8 cellular contexts compared by ENCODE assay signal in genomic region chr14:49861581-49861922, GRCh38. TPM values are rescaled to one million over a fixed set of nuclear protein-coding genes. Genes with fewer than 3 reads are reported as not detected.
DNase-seq lines count a peak whose midpoint lies in the region; ATAC-seq and TF ChIP-seq lines count a peak whose summit lies in the region.

No MANE protein-coding gene starts in this region.

- H3K36me3 ChIP-seq in BE2C (no peaks in the 10 kb centered on the region), liver (ENCODE audit: control insufficient read depth in 4 of 4, insufficient read depth in 3 of 4, low read depth in 1 of 4, low read length in 3 of 4) (no peaks in the 10 kb centered on the region)

- H3K4me1 ChIP-seq in BE2C (no peaks in the 10 kb centered on the region), liver (ENCODE audit: control insufficient read depth in 4 of 4, insufficient read depth in 4 of 4, low read length in 3 of 4) (peaks cover 0 to 19% (median 5%) of the 10 kb centered on the region in 4 donors)

- under 1% methylated on average over 13 of the region's 13 CpGs for WGBS in liver

- peak overlapping the region; percentile 95 to 98 for H3K9ac ChIP-seq in liver (ENCODE audit: low read depth in 1 of 2, low read length in 2 of 2)

- peak overlapping the region; percentile 91 for H3K4me3 ChIP-seq in BE2C (ENCODE audit: low read depth, low read length)
- H3K4me3 ChIP-seq in liver (ENCODE audit: low read depth in 1 of 3, low read length in 3 of 3) = peak overlapping the region; percentile 64 to 80 (median 78)

- H3K9me3 ChIP-seq in BE2C = no peaks in the 10 kb centered on the region
- no peaks in the 10 kb centered on the region for H3K9me3 ChIP-seq in liver (ENCODE audit: control insufficient read depth in 4 of 4, low read length in 3 of 4)

- TF ChIP-seq CTCF in BE2C (IDR thresholded peaks at IDR 0.05; ENCODE audit: low read depth, low read length) = no peak
- no peak for TF ChIP-seq CTCF in liver (IDR thresholded peaks at IDR 0.05; ENCODE audit: low read depth, low read length, missing input control)

- no peak for TF ChIP-seq RAD21 in liver (IDR thresholded peaks at IDR 0.05)

- peak overlapping the region; percentile 99 for H3K27ac ChIP-seq in liver (ENCODE audit: low read depth in 1 of 2, low read length in 2 of 2)

- DNase-seq in BE2C (peak; percentile 56), NCI-H2107 treated with DMSO at 0.1 percent for 48 hours (lab: John Stamatoyannopoulos, UW; ENCODE audit: unreplicated experiment) (peak; percentile 87), dedifferentiated amniotic fluid mesenchymal stem cell (ENCODE audit: extremely low spot score) (peak; percentile 61), epidermal melanocyte (ENCODE audit: insufficient read length, low spot score) (no peak)
- peak; percentile 66 for DNase-seq in stimulated activated CD4-positive, alpha-beta T cell treated with anti-CD3 and anti-CD28 coated beads, Interleukin-4, amount 100 ng/mL, for 24 hours

- peak; percentile 18 for ATAC-seq in GM21360 (IDR thresholded peaks at IDR 0.05; ENCODE audit: unreplicated experiment)
- ATAC-seq in activated CD4-positive, CD25-positive, alpha-beta regulatory T cell treated with anti-CD3 and anti-CD28 coated beads, Interleukin-2, amount 50 U/mL, for 24 hours = peak; percentile 2 to 6

- H3K27me3 ChIP-seq in BE2C (no peaks in the 10 kb centered on the region), liver (ENCODE audit: control insufficient read depth in 4 of 4, insufficient read depth in 4 of 4, low read length in 3 of 4) (no peaks in the 10 kb centered on the region)

TF ChIP-seq in liver, 16 proteins besides CTCF, POLR2A, EP300 and RAD21:
- TF ChIP-seq RXRA (IDR thresholded peaks at IDR 0.05) = peak in 1 of 2 donors; percentile 5
- TF ChIP-seq SP1 (IDR thresholded peaks at IDR 0.05) = no peak

RNA-seq across cellular contexts. Expression of gene NEMF, which starts 9.0 kb away (rescaled TPM):
- polyA plus RNA-seq in BE2C (2012; ENCODE audit: insufficient read depth, insufficient read length, low read depth) = 25.0 TPM
- total RNA-seq in liver = 10 to 100 TPM; 31.5 to 37.2 TPM
- 10 to 100 TPM in 1 of 2 donors, 1 to 10 TPM in 1; 7.9 to 30.8 TPM for polyA plus RNA-seq in liver

RNA-seq across cellular contexts. Expression of gene ARF6, which starts 31.3 kb away (rescaled TPM):
- polyA plus RNA-seq in BE2C (2012; ENCODE audit: insufficient read depth, insufficient read length, low read depth) = 34.3 TPM
- total RNA-seq in liver = 10 to 100 TPM; 27.5 to 56.2 TPM
- 10 to 100 TPM; 20.3 to 21.5 TPM for polyA plus RNA-seq in liver
